In genomic region chr16:57061084-57061905, GRCh38 we compare ENCODE assay signal across 8 cellular contexts. TPM values are rescaled to one million over a fixed set of nuclear protein-coding genes. Genes with fewer than 3 reads are reported as not detected.
DNase-seq lines count a peak whose midpoint lies in the region; ATAC-seq and TF ChIP-seq lines count a peak whose summit lies in the region.

No MANE protein-coding gene starts in this region.

- no peak overlapping the region for H3K4me3 Mint-ChIP-seq in T-helper 17 cell

- DNase-seq in HCT116 (ENCODE audit: low read depth, low spot score) (no peak), T-helper 17 cell (no peak), glomerular visceral epithelial cell (ENCODE audit: extremely low spot score) (peak; percentile 37), gastrocnemius medialis (peak; percentile 85 to 97)
- no peak for DNase-seq in stimulated activated CD4-positive, alpha-beta T cell treated with anti-CD3 and anti-CD28 coated beads, Interleukin-4, amount 100 ng/mL, for 24 hours

- H3K79me2 ChIP-seq in HCT116 (ENCODE audit: insufficient read depth, low read length), result no peaks in the 10 kb centered on the region

- no peaks in the 10 kb centered on the region for H4K20me1 ChIP-seq in HCT116 (ENCODE audit: insufficient read depth)

- H3K27ac Mint-ChIP-seq in T-helper 17 cell, result peak overlapping the region; percentile 66

- RAD21 ChIA-PET in HCT116 (lab: Charles Lee; ENCODE audit: low non-redundant PET in 1 of 2, low total read pairs in 2 of 2, uncharacterized antibody in 2 of 2, unreplicated experiment in 2 of 2), result no interaction called here

- CTCF ChIA-PET in HCT116 (lab: Charles Lee), result no interaction called here

- in situ Hi-C loops in gastrocnemius medialis (cut with MboI; ENCODE audit: low sequenced_read_pairs in 4 of 4), result no loop called here

- H3K27ac ChIP-seq in HCT116 (ENCODE audit: low read depth, low read length) (peak overlapping the region; percentile 17; the same call in 1 of the 2 replicates), gastrocnemius medialis (peak overlapping the region; percentile 83 to 89 (median 85))

- H3K27me3 ChIP-seq in HCT116 (ENCODE audit: insufficient read depth, low read length), result no peaks in the 10 kb centered on the region
- H3K27me3 ChIP-seq in gastrocnemius medialis, result no peaks in the 10 kb centered on the region

- TF ChIP-seq CTCF in HCT116 (IDR thresholded peaks at IDR 0.05 in 2 of 3, conservative IDR thresholded peaks at IDR 0.05 in 1 of 3; ENCODE audit: borderline replicate concordance in 1 of 3, insufficient read depth in 1 of 3, low read depth in 2 of 3, low read length in 2 of 3) (no peak), gastrocnemius medialis (IDR thresholded peaks at IDR 0.05 in 4 of 5, conservative IDR thresholded peaks at IDR 0.05 in 1 of 5) (peak in 1 of 5 experiments; percentile 27)

- ATAC-seq in HCT116 (peak; percentile 32; the same call in 1 of the 2 replicates), T-helper 17 cell (peak; percentile 25), gastrocnemius medialis (peak; percentile 89 to 94), HG03520 (IDR thresholded peaks at IDR 0.05; ENCODE audit: unreplicated experiment) (no peak), GM21381 (IDR thresholded peaks at IDR 0.05; ENCODE audit: unreplicated experiment) (no peak), GM21360 (IDR thresholded peaks at IDR 0.05; ENCODE audit: unreplicated experiment) (no peak)

- BruUV-seq in HCT116 (replicated peaks; lab: Mats Ljungman, UMichigan), result no TSS peak

- H3K4me1 ChIP-seq in HCT116 (ENCODE audit: control insufficient read depth in 1 of 2, insufficient read depth in 2 of 2, low read length in 2 of 2) (peaks cover 7 to 11% of the 10 kb centered on the region in 2 experiments; a peak in 3 of 4 replicates), gastrocnemius medialis (peaks cover 17 to 20% of the 10 kb centered on the region in 2 donors)

- peaks cover 18% of the 10 kb centered on the region for H3K4me1 Mint-ChIP-seq in T-helper 17 cell

- H2AFZ ChIP-seq in HCT116 (ENCODE audit: low read depth, low read length, poor library complexity, severe bottlenecking), result no peak overlapping the region

- H3K4me3 ChIP-seq in HCT116 (replicated peaks in 1 of 2; ENCODE audit: low read depth in 1 of 2, low read length in 2 of 2), result no peak overlapping the region
- H3K4me3 ChIP-seq in gastrocnemius medialis, result peak overlapping the region in 3 of 4 donors; percentile 11 to 32 (median 23)

- no peak overlapping the region for H3K9ac ChIP-seq in HCT116 (ENCODE audit: low read length)

- TF ChIP-seq POLR2A in HCT116 (IDR thresholded peaks at IDR 0.05; ENCODE audit: borderline replicate concordance, extremely low read depth, insufficient read depth, insufficient read length) (no peak), gastrocnemius medialis (IDR thresholded peaks at IDR 0.05) (peak; percentile 48 to 69)

- intact Hi-C loops in HCT116 (cut with micrococcal nuclease), result no loop called here
- intact Hi-C loops in gastrocnemius medialis (cut with DNase I; ENCODE audit: low total_unique reads), result loop anchor here (1.0 to 5.0 kb wide), 4 partner anchors 31 to 454 kb away; partner anchors contain the start of genes CPNE2, HERPUD1, MT1X and MT2A

- TF ChIP-seq RAD21 in HCT116 (IDR thresholded peaks at IDR 0.05; ENCODE audit: low read depth), result no peak

- peaks cover 15% of the 10 kb centered on the region for H3K36me3 Mint-ChIP-seq in T-helper 17 cell (ENCODE audit: low read depth)

- H3K9me3 ChIP-seq in HCT116 (ENCODE audit: control insufficient read depth in 1 of 2, insufficient read depth in 1 of 2, low read depth in 1 of 2, low read length in 2 of 2) (no peaks in the 10 kb centered on the region), T-helper 17 cell (ENCODE audit: control insufficient read depth, low read length, poor library complexity, severe bottlenecking) (no peaks in the 10 kb centered on the region), gastrocnemius medialis (no peaks in the 10 kb centered on the region)

- POLR2A ChIA-PET in HCT116 (lab: Charles Lee), result interaction anchor here (1.4 kb wide), 1 partner anchor 9 kb away, joined by 4 read pairs; no protein-coding TSS in a partner anchor

- H3K27me3 Mint-ChIP-seq in T-helper 17 cell, result no peaks in the 10 kb centered on the region

- no peaks in the 10 kb centered on the region for H3K9me2 ChIP-seq in HCT116 (ENCODE audit: insufficient read depth)

- H3K36me3 ChIP-seq in HCT116 (ENCODE audit: control insufficient read depth in 1 of 2, insufficient read depth in 2 of 2, low read length in 2 of 2) (no peaks in the 10 kb centered on the region), gastrocnemius medialis (no peaks in the 10 kb centered on the region)

- peak overlapping the region; percentile 12; the same call in 1 of the 2 replicates for H3K4me2 ChIP-seq in HCT116 (ENCODE audit: low read length)

TF ChIP-seq in HCT116, 20 proteins besides CTCF, POLR2A, EP300 and RAD21:
- TF ChIP-seq JUND (IDR thresholded peaks at IDR 0.05) (no peak), EGR1 (IDR thresholded peaks at IDR 0.05; ENCODE audit: low read depth) (no peak)
- TF ChIP-seq, protein P1, sequence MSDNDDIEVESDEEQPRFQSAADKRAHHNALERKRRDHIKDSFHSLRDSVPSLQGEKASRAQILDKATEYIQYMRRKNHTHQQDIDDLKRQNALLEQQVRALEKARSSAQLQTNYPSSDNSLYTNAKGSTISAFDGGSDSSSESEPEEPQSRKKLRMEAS (IDR thresholded peaks at IDR 0.05), result peak; percentile 56; the same call in 1 of the 2 replicates

RNA-seq across cellular contexts. Expression of gene CPNE2, which starts 31.1 kb away (rescaled TPM):
- total RNA-seq in HCT116 (2021; ENCODE audit: unreplicated experiment), result 31.2 TPM
- polyA plus RNA-seq in HCT116 (2012), result 58.1 and 61.0 TPM in 2 replicates
- 1 to 10 TPM; 2.4 to 4.4 TPM for total RNA-seq in T-helper 17 cell
- 10 to 100 TPM; 11.7 to 20.0 (median 17.2) TPM for total RNA-seq in gastrocnemius medialis

Comparison
In these comparisons a context has a peak if more than half of its experiments do, and no peak if none do; other contexts are left out.
1. ATAC-seq: peak in HCT116 (single experiment), T-helper 17 cell (single experiment) and gastrocnemius medialis (2 of 2); none in HG03520 (single experiment), GM21381 (single experiment) and GM21360 (single experiment).
2. DNase-seq: peak in glomerular visceral epithelial cell (single experiment) and gastrocnemius medialis (2 of 2); none in HCT116 (single experiment), T-helper 17 cell (0 of 3) and stimulated activated CD4-positive, alpha-beta T cell treated with anti-CD3 and anti-CD28 coated beads, Interleukin-4, amount 100 ng/mL, for 24 hours (single experiment).
3. H3K4me3 ChIP-seq: peak in gastrocnemius medialis (3 of 4); none in HCT116 (0 of 2).